Comparison of ENCODE assay signal across 18 cellular contexts in the genomic region with DNA sequence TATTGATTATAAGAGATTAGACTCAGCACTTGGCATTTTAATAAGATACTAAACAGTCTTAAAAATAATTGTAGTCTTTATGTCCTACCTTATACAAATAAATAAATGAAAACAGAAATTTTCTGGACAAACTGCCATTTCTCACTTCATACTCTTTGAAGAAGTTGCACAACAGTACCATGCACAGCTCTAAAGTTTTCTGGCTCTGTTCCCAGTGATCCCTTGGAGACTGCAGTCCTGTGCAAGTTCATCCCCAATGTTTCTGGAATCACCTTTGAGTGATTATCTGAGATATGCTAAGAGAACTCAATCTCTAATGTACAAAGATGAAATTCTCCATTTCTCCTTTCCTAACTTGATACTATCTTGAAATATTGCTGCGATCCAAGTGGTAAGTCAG.
"Had no signal": no experiment of that assay in that cellular context is flagged by ENCODE, and none has a peak within 500 bp of the region (broad histone marks: within the 10 kb centered on the region; RNA-seq: fewer than 3 reads in every experiment).

No MANE protein-coding gene starts in this region.

- ATAC-seq: activated CD8-positive, alpha-beta memory T cell treated with anti-CD3 and anti-CD28 coated beads, Interleukin-2, amount 10 ng/mL, durations not matched to agents 7 days and 5 days; body of pancreas; naive thymus-derived CD8-positive, alpha-beta T cell; psoas muscle; right cardiac atrium; stimulated activated naive CD8-positive, alpha-beta T cell treated with anti-CD3 and anti-CD28 coated beads, Interleukin-15, Interleukin-2, amounts not matched to agents 100 U/mL and 50 U/mL, for 24 hours had no signal

- H3K27me3 Mint-ChIP-seq: activated B cell treated with CpG ODN at 0.5 μM for 24 hours; activated CD4-positive, alpha-beta memory T cell treated with anti-CD3 and anti-CD28 coated beads, Interleukin-2, amount 10 ng/mL, durations not matched to agents 7 days and 5 days; activated CD8-positive, alpha-beta memory T cell treated with anti-CD3 and anti-CD28 coated beads, Interleukin-2, amount 10 ng/mL, durations not matched to agents 7 days and 5 days; activated naive CD8-positive, alpha-beta T cell treated with anti-CD3 and anti-CD28 coated beads for 36 hours; naive thymus-derived CD8-positive, alpha-beta T cell had no signal

- H3K27me3 ChIP-seq: body of pancreas, tibial nerve had no signal

- H3K4me3 ChIP-seq: body of pancreas, psoas muscle, skin epidermis, tibial nerve had no signal

- H3K27ac ChIP-seq: body of pancreas, psoas muscle, skin epidermis, tibial nerve had no signal

- H3K4me3 Mint-ChIP-seq: activated B cell treated with CpG ODN at 0.5 μM for 24 hours; activated CD4-positive, alpha-beta memory T cell treated with anti-CD3 and anti-CD28 coated beads, Interleukin-2, amount 10 ng/mL, durations not matched to agents 7 days and 5 days; activated CD8-positive, alpha-beta memory T cell treated with anti-CD3 and anti-CD28 coated beads, Interleukin-2, amount 10 ng/mL, durations not matched to agents 7 days and 5 days; activated naive CD8-positive, alpha-beta T cell treated with anti-CD3 and anti-CD28 coated beads for 36 hours; naive thymus-derived CD8-positive, alpha-beta T cell; T-helper 2 cell treated with Interferon-gamma antibody and Interleukin-4, amounts not matched to agents 5 μg/mL and 100 μg/mL, for 36 hours had no signal

- H3K36me3 Mint-ChIP-seq: activated CD8-positive, alpha-beta memory T cell treated with anti-CD3 and anti-CD28 coated beads, Interleukin-2, amount 10 ng/mL, durations not matched to agents 7 days and 5 days; activated naive CD8-positive, alpha-beta T cell treated with anti-CD3 and anti-CD28 coated beads for 36 hours; naive thymus-derived CD8-positive, alpha-beta T cell had no signal

- H3K4me1 ChIP-seq: body of pancreas, psoas muscle, tibial nerve had no signal

- H3K36me3 ChIP-seq: tibial nerve had no signal

- DNase-seq: activated B cell treated with CpG ODN at 0.5 μM for 24 hours; activated CD4-positive, alpha-beta memory T cell treated with anti-CD3 and anti-CD28 coated beads, Interleukin-2, amount 10 ng/mL, durations not matched to agents 7 days and 5 days; activated CD4-positive, alpha-beta T cell treated with anti-CD3 and anti-CD28 coated beads for 4 hours; activated CD8-positive, alpha-beta memory T cell treated with anti-CD3 and anti-CD28 coated beads, Interleukin-2, amount 10 ng/mL, durations not matched to agents 7 days and 5 days; activated naive CD8-positive, alpha-beta T cell treated with anti-CD3 and anti-CD28 coated beads for 36 hours; body of pancreas; effector CD4-positive, alpha-beta T cell; foreskin melanocyte; hypothalamus; mesendoderm; naive thymus-derived CD8-positive, alpha-beta T cell; psoas muscle; right cardiac atrium; stimulated activated naive CD8-positive, alpha-beta T cell treated with anti-CD3 and anti-CD28 coated beads, Interleukin-15, Interleukin-2, amounts not matched to agents 100 U/mL and 50 U/mL, for 24 hours; substantia nigra had no signal

- H3K4me1 Mint-ChIP-seq: activated B cell treated with CpG ODN at 0.5 μM for 24 hours; activated CD4-positive, alpha-beta memory T cell treated with anti-CD3 and anti-CD28 coated beads, Interleukin-2, amount 10 ng/mL, durations not matched to agents 7 days and 5 days; activated CD8-positive, alpha-beta memory T cell treated with anti-CD3 and anti-CD28 coated beads, Interleukin-2, amount 10 ng/mL, durations not matched to agents 7 days and 5 days; activated naive CD8-positive, alpha-beta T cell treated with anti-CD3 and anti-CD28 coated beads for 36 hours had no signal

- H3K27ac Mint-ChIP-seq: activated B cell treated with CpG ODN at 0.5 μM for 24 hours; activated CD4-positive, alpha-beta memory T cell treated with anti-CD3 and anti-CD28 coated beads, Interleukin-2, amount 10 ng/mL, durations not matched to agents 7 days and 5 days; activated CD8-positive, alpha-beta memory T cell treated with anti-CD3 and anti-CD28 coated beads, Interleukin-2, amount 10 ng/mL, durations not matched to agents 7 days and 5 days; activated naive CD8-positive, alpha-beta T cell treated with anti-CD3 and anti-CD28 coated beads for 36 hours; naive thymus-derived CD8-positive, alpha-beta T cell; T-helper 2 cell treated with Interferon-gamma antibody and Interleukin-4, amounts not matched to agents 5 μg/mL and 100 μg/mL, for 36 hours had no signal
